ENCODE assay signal across 2 cellular contexts in the genomic region with DNA sequence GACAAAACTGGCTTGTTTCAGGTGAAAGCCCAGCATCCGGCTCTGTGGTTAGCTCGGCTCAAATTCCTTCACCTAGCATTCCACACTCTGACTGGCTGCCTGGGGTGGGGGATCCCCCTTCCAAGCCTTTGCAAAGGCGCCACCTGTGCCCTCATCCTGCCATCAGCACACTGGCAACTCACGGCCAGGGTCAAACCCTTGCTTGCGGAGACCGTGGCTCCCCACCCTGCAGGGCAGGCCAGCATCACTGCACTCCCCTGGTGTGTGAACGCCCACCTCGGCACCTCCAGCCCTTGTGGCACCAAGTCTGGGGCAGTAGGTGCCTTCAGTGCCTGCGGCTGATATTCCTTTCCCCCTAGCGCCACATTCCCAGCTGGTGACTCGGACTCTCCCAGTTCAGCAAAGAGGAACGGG.
TF ChIP-seq lines count a peak whose summit lies in the region.

No MANE protein-coding gene starts in this region.

TF ChIP-seq in GM12878, 131 proteins besides CTCF, POLR2A, EP300 and RAD21:
- TF ChIP-seq NR2F1 (conservative IDR thresholded peaks at IDR 0.05) (0 out of 2 replicates have a peak, but pooled peaks have one; percentile 14), GABPA (IDR thresholded peaks at IDR 0.05; ENCODE audit: low read depth) (no peak)

TF ChIP-seq in liver, 16 proteins besides CTCF, POLR2A, EP300 and RAD21:
- TF ChIP-seq EGR1 (IDR thresholded peaks at IDR 0.05; ENCODE audit: low read depth in 2 of 2) (no peak), RXRA (IDR thresholded peaks at IDR 0.05) (no peak), NR2F2 (IDR thresholded peaks at IDR 0.05) (no peak), HNF4A (conservative IDR thresholded peaks at IDR 0.05) (no peak), FOXA1 (IDR thresholded peaks at IDR 0.05) (no peak), GABPA (IDR thresholded peaks at IDR 0.05 in 1 of 2, conservative IDR thresholded peaks at IDR 0.05 in 1 of 2) (no peak), JUND (IDR thresholded peaks at IDR 0.05) (no peak), TAF1 (conservative IDR thresholded peaks at IDR 0.05) (no peak), YY1 (IDR thresholded peaks at IDR 0.05) (no peak), SP1 (IDR thresholded peaks at IDR 0.05) (no peak), HNF4G (IDR thresholded peaks at IDR 0.05) (no peak), FOXA2 (IDR thresholded peaks at IDR 0.05) (no peak)
- TF ChIP-seq, protein P1, sequence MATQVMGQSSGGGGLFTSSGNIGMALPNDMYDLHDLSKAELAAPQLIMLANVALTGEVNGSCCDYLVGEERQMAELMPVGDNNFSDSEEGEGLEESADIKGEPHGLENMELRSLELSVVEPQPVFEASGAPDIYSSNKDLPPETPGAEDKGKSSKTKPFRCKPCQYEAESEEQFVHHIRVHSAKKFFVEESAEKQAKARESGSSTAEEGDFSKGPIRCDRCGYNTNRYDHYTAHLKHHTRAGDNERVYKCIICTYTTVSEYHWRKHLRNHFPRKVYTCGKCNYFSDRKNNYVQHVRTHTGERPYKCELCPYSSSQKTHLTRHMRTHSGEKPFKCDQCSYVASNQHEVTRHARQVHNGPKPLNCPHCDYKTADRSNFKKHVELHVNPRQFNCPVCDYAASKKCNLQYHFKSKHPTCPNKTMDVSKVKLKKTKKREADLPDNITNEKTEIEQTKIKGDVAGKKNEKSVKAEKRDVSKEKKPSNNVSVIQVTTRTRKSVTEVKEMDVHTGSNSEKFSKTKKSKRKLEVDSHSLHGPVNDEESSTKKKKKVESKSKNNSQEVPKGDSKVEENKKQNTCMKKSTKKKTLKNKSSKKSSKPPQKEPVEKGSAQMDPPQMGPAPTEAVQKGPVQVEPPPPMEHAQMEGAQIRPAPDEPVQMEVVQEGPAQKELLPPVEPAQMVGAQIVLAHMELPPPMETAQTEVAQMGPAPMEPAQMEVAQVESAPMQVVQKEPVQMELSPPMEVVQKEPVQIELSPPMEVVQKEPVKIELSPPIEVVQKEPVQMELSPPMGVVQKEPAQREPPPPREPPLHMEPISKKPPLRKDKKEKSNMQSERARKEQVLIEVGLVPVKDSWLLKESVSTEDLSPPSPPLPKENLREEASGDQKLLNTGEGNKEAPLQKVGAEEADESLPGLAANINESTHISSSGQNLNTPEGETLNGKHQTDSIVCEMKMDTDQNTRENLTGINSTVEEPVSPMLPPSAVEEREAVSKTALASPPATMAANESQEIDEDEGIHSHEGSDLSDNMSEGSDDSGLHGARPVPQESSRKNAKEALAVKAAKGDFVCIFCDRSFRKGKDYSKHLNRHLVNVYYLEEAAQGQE (IDR thresholded peaks at IDR 0.05): no peak
- TF ChIP-seq, protein P2, sequence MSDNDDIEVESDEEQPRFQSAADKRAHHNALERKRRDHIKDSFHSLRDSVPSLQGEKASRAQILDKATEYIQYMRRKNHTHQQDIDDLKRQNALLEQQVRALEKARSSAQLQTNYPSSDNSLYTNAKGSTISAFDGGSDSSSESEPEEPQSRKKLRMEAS (IDR thresholded peaks at IDR 0.05): no peak
- TF ChIP-seq, protein P3, sequence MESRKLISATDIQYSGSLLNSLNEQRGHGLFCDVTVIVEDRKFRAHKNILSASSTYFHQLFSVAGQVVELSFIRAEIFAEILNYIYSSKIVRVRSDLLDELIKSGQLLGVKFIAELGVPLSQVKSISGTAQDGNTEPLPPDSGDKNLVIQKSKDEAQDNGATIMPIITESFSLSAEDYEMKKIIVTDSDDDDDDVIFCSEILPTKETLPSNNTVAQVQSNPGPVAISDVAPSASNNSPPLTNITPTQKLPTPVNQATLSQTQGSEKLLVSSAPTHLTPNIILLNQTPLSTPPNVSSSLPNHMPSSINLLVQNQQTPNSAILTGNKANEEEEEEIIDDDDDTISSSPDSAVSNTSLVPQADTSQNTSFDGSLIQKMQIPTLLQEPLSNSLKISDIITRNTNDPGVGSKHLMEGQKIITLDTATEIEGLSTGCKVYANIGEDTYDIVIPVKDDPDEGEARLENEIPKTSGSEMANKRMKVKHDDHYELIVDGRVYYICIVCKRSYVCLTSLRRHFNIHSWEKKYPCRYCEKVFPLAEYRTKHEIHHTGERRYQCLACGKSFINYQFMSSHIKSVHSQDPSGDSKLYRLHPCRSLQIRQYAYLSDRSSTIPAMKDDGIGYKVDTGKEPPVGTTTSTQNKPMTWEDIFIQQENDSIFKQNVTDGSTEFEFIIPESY (IDR thresholded peaks at IDR 0.05): no peak
- TF ChIP-seq, protein P4, sequence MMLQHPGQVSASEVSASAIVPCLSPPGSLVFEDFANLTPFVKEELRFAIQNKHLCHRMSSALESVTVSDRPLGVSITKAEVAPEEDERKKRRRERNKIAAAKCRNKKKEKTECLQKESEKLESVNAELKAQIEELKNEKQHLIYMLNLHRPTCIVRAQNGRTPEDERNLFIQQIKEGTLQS (IDR thresholded peaks at IDR 0.05): no peak
